9 cellular contexts compared by ENCODE assay signal in genomic region chr16:70684146-70685060, GRCh38. TPM values are rescaled to one million over a fixed set of nuclear protein-coding genes. Genes with fewer than 3 reads are reported as not detected.
DNase-seq lines count a peak whose midpoint lies in the region; ATAC-seq lines count a peak whose summit lies in the region.
"Had no signal": no experiment of that assay in that cellular context is flagged by ENCODE, and none has a peak within 500 bp of the region (broad histone marks: within the 10 kb centered on the region; RNA-seq: fewer than 3 reads in every experiment).

No MANE protein-coding gene starts in this region.

- H3K27ac ChIP-seq in right cardiac atrium (ENCODE audit: low read length): peak overlapping the region; percentile 7

- H3K4me1 ChIP-seq in ES-I3 (ENCODE audit: insufficient read depth, low read length) (peaks cover 28% of the 10 kb centered on the region), right cardiac atrium (ENCODE audit: control insufficient read depth, insufficient read depth, low read length) (peaks cover 28% of the 10 kb centered on the region)

- 44% methylated on average over 14 of the region's 14 CpGs for WGBS in right cardiac atrium

- H3K9ac ChIP-seq in ES-I3 (ENCODE audit: low read depth, low read length): peak overlapping the region; percentile 82; the same call in 1 of the 2 replicates

- H3K4me3 Mint-ChIP-seq in activated naive CD8-positive, alpha-beta T cell treated with anti-CD3 and anti-CD28 coated beads for 36 hours: peak overlapping the region; percentile 77

- intact Hi-C loops in right cardiac atrium (cut with DNase I): loop anchor here (5.0 to 10.0 kb wide), 5 partner anchors 50 to 90 kb away; no protein-coding TSS in a partner anchor

- no peaks in the 10 kb centered on the region for H3K36me3 ChIP-seq in ES-I3 (ENCODE audit: insufficient read depth, low read length)

- H3K9me3 Mint-ChIP-seq in activated naive CD8-positive, alpha-beta T cell treated with anti-CD3 and anti-CD28 coated beads for 36 hours: no peaks in the 10 kb centered on the region

- H3K36me3 Mint-ChIP-seq in activated naive CD8-positive, alpha-beta T cell treated with anti-CD3 and anti-CD28 coated beads for 36 hours: no peaks in the 10 kb centered on the region

- peaks cover 4% of the 10 kb centered on the region for H3K27me3 Mint-ChIP-seq in activated naive CD8-positive, alpha-beta T cell treated with anti-CD3 and anti-CD28 coated beads for 36 hours

- H3K27me3 ChIP-seq in right cardiac atrium (ENCODE audit: control insufficient read depth, insufficient read depth): no peaks in the 10 kb centered on the region

- H3K27ac Mint-ChIP-seq in activated naive CD8-positive, alpha-beta T cell treated with anti-CD3 and anti-CD28 coated beads for 36 hours: no peak overlapping the region

- H3K9me3 ChIP-seq in ES-I3 (ENCODE audit: control insufficient read depth, insufficient read depth, low read length) (no peaks in the 10 kb centered on the region), right cardiac atrium (ENCODE audit: control insufficient read depth, low read length) (no peaks in the 10 kb centered on the region)

- DNase-seq in activated naive CD8-positive, alpha-beta T cell treated with anti-CD3 and anti-CD28 coated beads for 36 hours: no peak
- peak; percentile 25 to 80 (median 68) for DNase-seq in right cardiac atrium
- DNase-seq in skeletal muscle cell (ENCODE audit: low read depth): no peak
- DNase-seq in NCI-H446 treated with DMSO at 0.1 percent for 48 hours (lab: John Stamatoyannopoulos, UW): no peak
- DNase-seq in SIG-M5 treated with dmso at 0.1 percent for 504 hours (lab: John Stamatoyannopoulos, UW; ENCODE audit: unreplicated experiment): no peak

- ATAC-seq in right cardiac atrium: no peak
- ATAC-seq in HG03175 (IDR thresholded peaks at IDR 0.05; ENCODE audit: unreplicated experiment): no peak
- ATAC-seq in HG02981 (IDR thresholded peaks at IDR 0.05; ENCODE audit: unreplicated experiment): no peak
- ATAC-seq: GM12878 had no signal

- peaks cover 13% of the 10 kb centered on the region for H3K4me1 Mint-ChIP-seq in activated naive CD8-positive, alpha-beta T cell treated with anti-CD3 and anti-CD28 coated beads for 36 hours

- H3K4me3 ChIP-seq in right cardiac atrium (ENCODE audit: low read length): peak overlapping the region; percentile 84
- peak overlapping the region; percentile 83 for H3K4me3 ChIP-seq in skeletal muscle cell (ENCODE audit: low read depth, low read length)
- H3K4me3 ChIP-seq: GM12878 had no signal

RNA-seq across cellular contexts. Expression of gene MTSS2, which starts 1.4 kb away (rescaled TPM):
- 1 to 10 TPM; 6.9 to 9.2 TPM for total RNA-seq in activated naive CD8-positive, alpha-beta T cell treated with anti-CD3 and anti-CD28 coated beads for 36 hours
- 10 to 100 TPM; 60.4 to 71.2 (median 67.7) TPM for total RNA-seq in right cardiac atrium
- 47.5 TPM for polyA plus RNA-seq in right cardiac atrium

RNA-seq across cellular contexts. Expression of gene IL34, which starts 38.0 kb away (rescaled TPM):
- total RNA-seq in activated naive CD8-positive, alpha-beta T cell treated with anti-CD3 and anti-CD28 coated beads for 36 hours: under 1 TPM in 1 of 2 experiments, not detected in 1; 0.22 TPM
- total RNA-seq in right cardiac atrium: 1 to 10 TPM in 2 of 4 donors, under 1 TPM in 2; 0.74 to 2.1 (median 1.5) TPM
- 1.9 TPM for polyA plus RNA-seq in right cardiac atrium
- total RNA-seq: GM12878 had no signal

Comparison
In these comparisons a context has a peak if more than half of its experiments do, and no peak if none do; other contexts are left out.
1. DNase-seq: peak in right cardiac atrium (3 of 3); none in activated naive CD8-positive, alpha-beta T cell treated with anti-CD3 and anti-CD28 coated beads for 36 hours (single experiment), skeletal muscle cell (single experiment), NCI-H446 treated with DMSO at 0.1 percent for 48 hours (single experiment) and SIG-M5 treated with dmso at 0.1 percent for 504 hours (single experiment).
2. RNA of gene MTSS2, which starts 1.4 kb away (total RNA-seq): 60.4 to 71.2 TPM in right cardiac atrium; 6.9 to 9.2 TPM in activated naive CD8-positive, alpha-beta T cell treated with anti-CD3 and anti-CD28 coated beads for 36 hours; every median in the first group is over 4 times any median in the second.